Comparison of ENCODE assay signal across 14 cellular contexts in genomic region chr9:68577778-68578591, GRCh38. TPM values are rescaled to one million over a fixed set of nuclear protein-coding genes. Genes with fewer than 3 reads are reported as not detected.
DNase-seq lines count a peak whose midpoint lies in the region; ATAC-seq and FAIRE-seq lines count a peak whose summit lies in the region.
"Had no signal": no experiment of that assay in that cellular context is flagged by ENCODE, and none has a peak within 500 bp of the region (broad histone marks: within the 10 kb centered on the region; RNA-seq: fewer than 3 reads in every experiment).

No MANE protein-coding gene starts in this region.

- FAIRE-seq in RCC 7860 (lab: Jason Lieb, UNC) = no peak
- FAIRE-seq: endometrium had no signal

- ATAC-seq in GM19372 (IDR thresholded peaks at IDR 0.05; ENCODE audit: low read depth, unreplicated experiment) (peak; percentile 83), HG02852 (IDR thresholded peaks at IDR 0.05; ENCODE audit: unreplicated experiment) (peak; percentile 88), HG03558 (IDR thresholded peaks at IDR 0.05; ENCODE audit: extremely low read depth, unreplicated experiment) (peak; percentile 59)
- ATAC-seq: activated CD8-positive, alpha-beta T cell treated with anti-CD3 and anti-CD28 coated beads, Interleukin-2, amount 10 ng/mL, durations not matched to agents 7 days and 5 days; stimulated activated naive CD8-positive, alpha-beta T cell treated with anti-CD3 and anti-CD28 coated beads, Interleukin-15, amount 100 ng/mL, for 72 hours had no signal

- DNase-seq in CD1c-positive myeloid dendritic cell (ENCODE audit: extremely low spot score) (peak; percentile 37), RCC 7860 (ENCODE audit: low spot score) (no peak), posterior vena cava (ENCODE audit: low spot score) (no peak), globus pallidus (ENCODE audit: low spot score) (no peak), DMS 273 (lab: John Stamatoyannopoulos, UW; ENCODE audit: unreplicated experiment) (no peak)
- DNase-seq: activated CD8-positive, alpha-beta T cell treated with anti-CD3 and anti-CD28 coated beads, Interleukin-2, amount 10 ng/mL, durations not matched to agents 7 days and 5 days; amniotic stem cell; NCI-H2107; stimulated activated CD4-positive, alpha-beta T cell treated with anti-CD3 and anti-CD28 coated beads, Interleukin-15, amount 100 ng/mL, for 24 hours; stimulated activated naive CD8-positive, alpha-beta T cell treated with anti-CD3 and anti-CD28 coated beads, Interleukin-15, amount 100 ng/mL, for 72 hours had no signal

- intact Hi-C loops in posterior vena cava (cut with DNase I) = no loop called here

RNA-seq across cellular contexts. Expression of gene TMEM252, which starts 37.3 kb away (rescaled TPM):
- total RNA-seq in posterior vena cava = not detected
- total RNA-seq: activated CD8-positive, alpha-beta T cell treated with anti-CD3 and anti-CD28 coated beads, Interleukin-2, amount 10 ng/mL, durations not matched to agents 7 days and 5 days had no signal
